8 cellular contexts compared by ENCODE assay signal in the genomic region with DNA sequence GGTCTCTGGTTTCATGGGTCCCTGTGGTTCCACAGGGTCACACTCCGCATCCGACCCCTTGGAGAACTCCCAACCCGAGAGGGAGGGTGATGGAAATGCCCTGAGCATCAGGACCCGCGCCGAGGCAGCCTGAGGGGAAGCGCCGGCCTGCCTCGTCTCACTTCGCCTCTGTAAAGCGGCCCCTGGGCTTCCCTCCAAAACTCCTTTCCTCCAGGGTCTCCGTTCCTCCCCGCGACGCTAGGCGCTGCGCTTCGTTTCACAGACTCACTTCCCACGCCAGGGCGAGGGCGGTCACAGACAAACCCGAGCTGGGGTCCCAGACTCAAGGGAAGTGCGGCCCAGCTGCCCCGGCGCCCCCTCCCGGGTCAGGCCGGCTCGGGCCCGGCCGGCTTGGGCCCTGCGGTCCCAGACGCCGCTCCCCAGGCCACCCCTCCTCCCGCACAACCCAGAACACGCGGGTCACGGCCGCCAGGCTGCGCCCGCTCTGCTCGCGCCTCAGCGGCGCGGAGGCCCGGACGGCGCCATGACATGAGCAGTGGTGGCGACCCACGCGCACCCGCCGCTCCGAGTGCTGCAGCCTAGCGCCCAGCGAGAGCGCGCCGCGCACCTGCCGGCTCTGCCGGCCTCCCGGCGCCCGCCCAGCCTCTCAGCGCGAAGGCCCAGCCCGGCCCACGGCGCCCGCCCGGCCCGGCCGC. TPM values are rescaled to one million over a fixed set of nuclear protein-coding genes. Genes with fewer than 3 reads are reported as not detected.
DNase-seq lines count a peak whose midpoint lies in the region; ATAC-seq and TF ChIP-seq lines count a peak whose summit lies in the region.

No MANE protein-coding gene starts in this region.

- peaks cover 21% of the 10 kb centered on the region for H3K27me3 Mint-ChIP-seq in GM23338 (ENCODE audit: insufficient read depth, low read depth, poor library complexity)

- H2AFZ ChIP-seq in GM23338 = peak overlapping the region; percentile 43; the same call in 1 of the 2 replicates
- no peak overlapping the region for H2AFZ ChIP-seq in Loucy (ENCODE audit: low read length)

- H3K36me3 Mint-ChIP-seq in GM23338 (ENCODE audit: low read depth) = no peaks in the 10 kb centered on the region

- H3K79me2 ChIP-seq in GM23338 (replicated peaks; ENCODE audit: insufficient read depth) = peaks cover 46% of the 10 kb centered on the region
- H3K79me2 ChIP-seq in Loucy (ENCODE audit: insufficient read depth, low read length) = peaks cover 55% of the 10 kb centered on the region

- H3K27ac ChIP-seq in GM23338 (ENCODE audit: low read depth) = no peak overlapping the region

- H3K4me1 ChIP-seq in GM23338 (ENCODE audit: insufficient read depth) (peaks cover 22% of the 10 kb centered on the region), Loucy (ENCODE audit: insufficient read depth, low read length, poor library complexity, severe bottlenecking) (peaks cover 71% of the 10 kb centered on the region), mononuclear cell (ENCODE audit: insufficient read depth, low read length) (peaks cover 65% of the 10 kb centered on the region)

- H3K27me3 ChIP-seq in GM23338 (ENCODE audit: insufficient read depth) = peaks cover 5% of the 10 kb centered on the region; the same call in 1 of the 2 replicates
- H3K27me3 ChIP-seq in Loucy (ENCODE audit: insufficient read depth, low read length, poor library complexity, severe bottlenecking) = no peaks in the 10 kb centered on the region
- H3K27me3 ChIP-seq in mononuclear cell (ENCODE audit: insufficient read depth, low read length) = no peaks in the 10 kb centered on the region

- H3K36me3 ChIP-seq in GM23338 (ENCODE audit: insufficient read depth) = peaks cover 3% of the 10 kb centered on the region; the same call in 1 of the 2 replicates
- H3K36me3 ChIP-seq in Loucy (ENCODE audit: insufficient read depth, low read length) = no peaks in the 10 kb centered on the region

- H3K4me3 Mint-ChIP-seq in GM23338 = peak overlapping the region; percentile 83

- H3K4me3 ChIP-seq in GM08714 (ENCODE audit: low read length) (peak overlapping the region; percentile 75), GM23338 (peak overlapping the region; percentile 85), Loucy (ENCODE audit: low read length, poor library complexity, severe bottlenecking) (peak overlapping the region; percentile 80), mononuclear cell (ENCODE audit: low read length) (peak overlapping the region; percentile 69)

- H3K9me2 ChIP-seq in GM23338 (ENCODE audit: insufficient read depth) (no peaks in the 10 kb centered on the region), Loucy (replicated peaks; ENCODE audit: low read depth, low read length) (no peaks in the 10 kb centered on the region)

- peak overlapping the region; percentile 94 for H3K4me2 ChIP-seq in GM23338
- peak overlapping the region; percentile 90 for H3K4me2 ChIP-seq in Loucy (ENCODE audit: low read depth, low read length, poor library complexity, severe bottlenecking)

- no peaks in the 10 kb centered on the region for H3F3A ChIP-seq in GM23338 (replicated peaks; ENCODE audit: low read depth)
- H3F3A ChIP-seq in Loucy (ENCODE audit: low read depth) = no peaks in the 10 kb centered on the region

- no peak overlapping the region for H3K27ac Mint-ChIP-seq in GM23338

- H4K20me1 ChIP-seq in GM23338 (replicated peaks; ENCODE audit: insufficient read depth) (no peaks in the 10 kb centered on the region; the same call in none of the 2 replicates), Loucy (ENCODE audit: insufficient read depth, low read length, poor library complexity, severe bottlenecking) (peaks cover 43% of the 10 kb centered on the region)

- H3K4me1 Mint-ChIP-seq in GM23338 = peaks cover 42% of the 10 kb centered on the region

- H3K9ac ChIP-seq in Loucy (ENCODE audit: low read depth, low read length, poor library complexity, severe bottlenecking) = peak overlapping the region; percentile 93

- DNase-seq in GM23338 (ENCODE audit: low spot score) (peak; percentile 61), T1000 (lab: John Stamatoyannopoulos, UW) (no peak)
- DNase-seq in activated CD4-positive, alpha-beta T cell treated with anti-CD3 and anti-CD28 coated beads, Interleukin-2, amount 50 U/mL, for 48 hours = peak; percentile 54 to 56
- peak; percentile 46 for DNase-seq in effector CD4-positive, alpha-beta T cell
- peak; percentile 31 to 32 for DNase-seq in stimulated activated CD8-positive, alpha-beta memory T cell treated with anti-CD3 and anti-CD28 coated beads, Interleukin-7, amount 100 ng/mL, for 1 hour (ENCODE audit: low read depth in 2 of 2)

- H3K9me3 ChIP-seq in Loucy (ENCODE audit: insufficient read depth, low read depth, low read length) = no peaks in the 10 kb centered on the region
- H3K9me3 ChIP-seq in mononuclear cell (ENCODE audit: low read depth, low read length) = no peaks in the 10 kb centered on the region

- ATAC-seq in GM23338 = peak; percentile 46

- TF ChIP-seq CTCF in GM23338 (conservative IDR thresholded peaks at IDR 0.05; ENCODE audit: low read depth in 2 of 2) (no peak), Loucy (conservative IDR thresholded peaks at IDR 0.05; ENCODE audit: low read length) (peak; percentile 19)

- no peaks in the 10 kb centered on the region for H3K9me3 Mint-ChIP-seq in GM23338

TF ChIP-seq in GM23338, 12 proteins besides CTCF, POLR2A, EP300 and RAD21 (continues in another document):
- TF ChIP-seq, protein P1, sequence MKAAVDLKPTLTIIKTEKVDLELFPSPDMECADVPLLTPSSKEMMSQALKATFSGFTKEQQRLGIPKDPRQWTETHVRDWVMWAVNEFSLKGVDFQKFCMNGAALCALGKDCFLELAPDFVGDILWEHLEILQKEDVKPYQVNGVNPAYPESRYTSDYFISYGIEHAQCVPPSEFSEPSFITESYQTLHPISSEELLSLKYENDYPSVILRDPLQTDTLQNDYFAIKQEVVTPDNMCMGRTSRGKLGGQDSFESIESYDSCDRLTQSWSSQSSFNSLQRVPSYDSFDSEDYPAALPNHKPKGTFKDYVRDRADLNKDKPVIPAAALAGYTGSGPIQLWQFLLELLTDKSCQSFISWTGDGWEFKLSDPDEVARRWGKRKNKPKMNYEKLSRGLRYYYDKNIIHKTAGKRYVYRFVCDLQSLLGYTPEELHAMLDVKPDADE (IDR thresholded peaks at IDR 0.05) = no peak
- TF ChIP-seq EZH2phosphoT487 (IDR thresholded peaks at IDR 0.05; ENCODE audit: unreplicated experiment) (no peak), ZNF114 (CRISPR knock-in tag; IDR thresholded peaks at IDR 0.05) (no peak), EZH2 (IDR thresholded peaks at IDR 0.05; ENCODE audit: low read depth, unreplicated experiment) (no peak), JUNB (IDR thresholded peaks at IDR 0.05; ENCODE audit: unreplicated experiment) (no peak), STAT1 (IDR thresholded peaks at IDR 0.05; ENCODE audit: unreplicated experiment) (no peak), NANOG (IDR thresholded peaks at IDR 0.05; ENCODE audit: borderline replicate concordance) (no peak), CREB1 (CRISPR knock-in tag; IDR thresholded peaks at IDR 0.05; ENCODE audit: low read depth) (no peak)

RNA-seq across cellular contexts. Expression of gene NUP210, which starts 0.6 kb away (rescaled TPM):
- 72.7 and 73.9 TPM in 2 replicates for total RNA-seq in GM23338 (2014; rRNA removed; shearing (Covaris generic))
- 13.8 and 14.1 TPM in 2 replicates for polyA plus RNA-seq in GM23338 (2016; fragmentation: Nextera tagmentation; extraction: Ambion mirVana)
- 63.0 TPM for total RNA-seq in mononuclear cell
